1 cellular context compared by ENCODE assay signal in genomic region chr9:129202613-129203555, GRCh38.
TF ChIP-seq lines count a peak whose summit lies in the region.

No MANE protein-coding gene starts in this region.

TF ChIP-seq in K562, 482 proteins besides CTCF, POLR2A, EP300 and RAD21 (continued from another document and continues in another):
- TF ChIP-seq, protein P1, sequence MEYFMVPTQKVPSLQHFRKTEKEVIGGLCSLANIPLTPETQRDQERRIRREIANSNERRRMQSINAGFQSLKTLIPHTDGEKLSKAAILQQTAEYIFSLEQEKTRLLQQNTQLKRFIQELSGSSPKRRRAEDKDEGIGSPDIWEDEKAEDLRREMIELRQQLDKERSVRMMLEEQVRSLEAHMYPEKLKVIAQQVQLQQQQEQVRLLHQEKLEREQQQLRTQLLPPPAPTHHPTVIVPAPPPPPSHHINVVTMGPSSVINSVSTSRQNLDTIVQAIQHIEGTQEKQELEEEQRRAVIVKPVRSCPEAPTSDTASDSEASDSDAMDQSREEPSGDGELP (CRISPR knock-in tag; IDR thresholded peaks at IDR 0.05; ENCODE audit: borderline replicate concordance) = peak; percentile 69
- TF ChIP-seq GABPB2 (CRISPR knock-in tag; conservative IDR thresholded peaks at IDR 0.05) (no peak), HIVEP1 (CRISPR knock-in tag; IDR thresholded peaks at IDR 0.05) (no peak), ZNF280B (CRISPR knock-in tag; IDR thresholded peaks at IDR 0.05) (no peak), ZNF282 (CRISPR knock-in tag; IDR thresholded peaks at IDR 0.05) (no peak), KLF16 (IDR thresholded peaks at IDR 0.05) (no peak), KAT8 (IDR thresholded peaks at IDR 0.05; ENCODE audit: low read depth) (no peak), ETV5 (CRISPR knock-in tag; IDR thresholded peaks at IDR 0.05; ENCODE audit: low read depth) (no peak), ZFP30 (CRISPR knock-in tag; IDR thresholded peaks at IDR 0.05; ENCODE audit: borderline replicate concordance) (no peak), ZNF324 (CRISPR knock-in tag; IDR thresholded peaks at IDR 0.05) (no peak), BCOR (IDR thresholded peaks at IDR 0.05) (peak; percentile 76), MTA1 (IDR thresholded peaks at IDR 0.05; ENCODE audit: borderline replicate concordance) (no peak), BRCA1 (IDR thresholded peaks at IDR 0.05) (no peak), BRCA1 (CRISPR knock-in tag; IDR thresholded peaks at IDR 0.05) (no peak), NR2C2 (CRISPR knock-in tag; IDR thresholded peaks at IDR 0.05) (no peak), NR2C2 (tag; IDR thresholded peaks at IDR 0.05) (peak; percentile 74), XRCC4 (IDR thresholded peaks at IDR 0.05; ENCODE audit: extremely low read depth, insufficient read depth, insufficient read length) (no peak), CC2D1A (IDR thresholded peaks at IDR 0.05) (no peak), GABPB1 (CRISPR knock-in tag; IDR thresholded peaks at IDR 0.05) (peak; percentile 79), IFI16 (CRISPR knock-in tag; IDR thresholded peaks at IDR 0.05) (no peak), ZBTB49 (CRISPR knock-in tag; IDR thresholded peaks at IDR 0.05; ENCODE audit: borderline replicate concordance) (no peak), BACH1 (tag; IDR thresholded peaks at IDR 0.05) (no peak), PHF20 (IDR thresholded peaks at IDR 0.05; ENCODE audit: partially characterized antibody) (no peak), ADNP (tag; IDR thresholded peaks at IDR 0.05) (no peak), RFX5 (IDR thresholded peaks at IDR 0.05; ENCODE audit: low read depth, low read length) (no peak), TCFL5 (CRISPR knock-in tag; conservative IDR thresholded peaks at IDR 0.05) (no peak), HMG20A (CRISPR knock-in tag; conservative IDR thresholded peaks at IDR 0.05) (no peak), ZNF408 (CRISPR knock-in tag; IDR thresholded peaks at IDR 0.05; ENCODE audit: low read depth) (no peak), CREBBP (IDR thresholded peaks at IDR 0.05; ENCODE audit: low read depth, low read length) (no peak), ZBTB7A (IDR thresholded peaks at IDR 0.05; ENCODE audit: borderline replicate concordance, control insufficient read depth, low read depth, low read length) (peak; percentile 61; the same call in 1 of the 2 replicates), SMARCB1 (IDR thresholded peaks at IDR 0.05; ENCODE audit: insufficient read length, low read depth) (no peak), THAP7 (CRISPR knock-in tag; IDR thresholded peaks at IDR 0.05) (no peak), MAFF (IDR thresholded peaks at IDR 0.05; ENCODE audit: low read length) (no peak), CEBPG (CRISPR knock-in tag; IDR thresholded peaks at IDR 0.05) (peak; percentile 12; the same call in 1 of the 2 replicates), CEBPG (tag; conservative IDR thresholded peaks at IDR 0.05 in 1 of 2, IDR thresholded peaks at IDR 0.05 in 1 of 2) (no peak), RCOR1 (IDR thresholded peaks at IDR 0.05; ENCODE audit: borderline replicate concordance in 1 of 2, low read depth in 2 of 2, low read length in 2 of 2) (peak in 1 of 2 experiments; percentile 9; a peak in 1 of 4 replicates), BDP1 (IDR thresholded peaks at IDR 0.05; ENCODE audit: insufficient read depth, insufficient read length) (no peak), DMBX1 (CRISPR knock-in tag; IDR thresholded peaks at IDR 0.05; ENCODE audit: borderline replicate concordance) (peak; percentile 76; the same call in 1 of the 2 replicates), CHCHD3 (CRISPR knock-in tag; IDR thresholded peaks at IDR 0.05) (no peak), SMAD4 (CRISPR knock-in tag; conservative IDR thresholded peaks at IDR 0.05) (peak; percentile 56), MYBL2 (IDR thresholded peaks at IDR 0.05; ENCODE audit: low read depth) (no peak), MYBL2 (CRISPR knock-in tag; IDR thresholded peaks at IDR 0.05; ENCODE audit: borderline replicate concordance) (no peak), ZC3H8 (IDR thresholded peaks at IDR 0.05) (no peak), HNRNPL (IDR thresholded peaks at IDR 0.05; ENCODE audit: low read depth, low read length) (no peak), IRF9 (tag; IDR thresholded peaks at IDR 0.05) (no peak), HDAC6 (IDR thresholded peaks at IDR 0.05; ENCODE audit: low read depth, low read length) (0 out of 2 replicates have a peak, but pooled peaks have one; percentile 79), EWSR1 (IDR thresholded peaks at IDR 0.05; ENCODE audit: borderline replicate concordance, low read depth, partially characterized antibody) (no peak), OTX1 (CRISPR knock-in tag; IDR thresholded peaks at IDR 0.05) (no peak), ZFP1 (CRISPR knock-in tag; IDR thresholded peaks at IDR 0.05) (no peak), ZBED1 (IDR thresholded peaks at IDR 0.05) (no peak), ZNF239 (CRISPR knock-in tag; IDR thresholded peaks at IDR 0.05) (no peak), ZNF589 (CRISPR knock-in tag; IDR thresholded peaks at IDR 0.05; ENCODE audit: low read depth) (peak; percentile 65; the same call in 1 of the 2 replicates), ZNF695 (CRISPR knock-in tag; IDR thresholded peaks at IDR 0.05) (no peak), POLR3G (IDR thresholded peaks at IDR 0.05; ENCODE audit: extremely low read depth, insufficient read length, insufficient replicate concordance) (no peak), PYGO2 (tag; IDR thresholded peaks at IDR 0.05) (no peak), ESRRA (IDR thresholded peaks at IDR 0.05; ENCODE audit: borderline replicate concordance, low read depth) (peak; percentile 39; the same call in 1 of the 2 replicates), ZNF699 (CRISPR knock-in tag; IDR thresholded peaks at IDR 0.05; ENCODE audit: insufficient replicate concordance) (no peak), TCF7L2 (IDR thresholded peaks at IDR 0.05; ENCODE audit: low read depth, low read length) (no peak), NUFIP1 (IDR thresholded peaks at IDR 0.05; ENCODE audit: partially characterized antibody) (no peak), PATZ1 (CRISPR knock-in tag; IDR thresholded peaks at IDR 0.05; ENCODE audit: borderline replicate concordance) (no peak), CBFB (CRISPR knock-in tag; IDR thresholded peaks at IDR 0.05) (no peak), ZBTB26 (CRISPR knock-in tag; IDR thresholded peaks at IDR 0.05) (no peak), SMAD1 (IDR thresholded peaks at IDR 0.05; ENCODE audit: low read depth, low read length, partially characterized antibody) (no peak), GATAD2B (IDR thresholded peaks at IDR 0.05; ENCODE audit: borderline replicate concordance) (no peak)
- TF ChIP-seq, protein P2, sequence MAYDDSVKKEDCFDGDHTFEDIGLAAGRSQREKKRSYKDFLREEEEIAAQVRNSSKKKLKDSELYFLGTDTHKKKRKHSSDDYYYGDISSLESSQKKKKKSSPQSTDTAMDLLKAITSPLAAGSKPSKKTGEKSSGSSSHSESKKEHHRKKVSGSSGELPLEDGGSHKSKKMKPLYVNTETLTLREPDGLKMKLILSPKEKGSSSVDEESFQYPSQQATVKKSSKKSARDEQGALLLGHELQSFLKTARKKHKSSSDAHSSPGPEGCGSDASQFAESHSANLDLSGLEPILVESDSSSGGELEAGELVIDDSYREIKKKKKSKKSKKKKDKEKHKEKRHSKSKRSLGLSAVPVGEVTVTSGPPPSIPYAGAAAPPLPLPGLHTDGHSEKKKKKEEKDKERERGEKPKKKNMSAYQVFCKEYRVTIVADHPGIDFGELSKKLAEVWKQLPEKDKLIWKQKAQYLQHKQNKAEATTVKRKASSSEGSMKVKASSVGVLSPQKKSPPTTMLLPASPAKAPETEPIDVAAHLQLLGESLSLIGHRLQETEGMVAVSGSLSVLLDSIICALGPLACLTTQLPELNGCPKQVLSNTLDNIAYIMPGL (CRISPR knock-in tag; IDR thresholded peaks at IDR 0.05) = no peak
- TF ChIP-seq, protein P3, sequence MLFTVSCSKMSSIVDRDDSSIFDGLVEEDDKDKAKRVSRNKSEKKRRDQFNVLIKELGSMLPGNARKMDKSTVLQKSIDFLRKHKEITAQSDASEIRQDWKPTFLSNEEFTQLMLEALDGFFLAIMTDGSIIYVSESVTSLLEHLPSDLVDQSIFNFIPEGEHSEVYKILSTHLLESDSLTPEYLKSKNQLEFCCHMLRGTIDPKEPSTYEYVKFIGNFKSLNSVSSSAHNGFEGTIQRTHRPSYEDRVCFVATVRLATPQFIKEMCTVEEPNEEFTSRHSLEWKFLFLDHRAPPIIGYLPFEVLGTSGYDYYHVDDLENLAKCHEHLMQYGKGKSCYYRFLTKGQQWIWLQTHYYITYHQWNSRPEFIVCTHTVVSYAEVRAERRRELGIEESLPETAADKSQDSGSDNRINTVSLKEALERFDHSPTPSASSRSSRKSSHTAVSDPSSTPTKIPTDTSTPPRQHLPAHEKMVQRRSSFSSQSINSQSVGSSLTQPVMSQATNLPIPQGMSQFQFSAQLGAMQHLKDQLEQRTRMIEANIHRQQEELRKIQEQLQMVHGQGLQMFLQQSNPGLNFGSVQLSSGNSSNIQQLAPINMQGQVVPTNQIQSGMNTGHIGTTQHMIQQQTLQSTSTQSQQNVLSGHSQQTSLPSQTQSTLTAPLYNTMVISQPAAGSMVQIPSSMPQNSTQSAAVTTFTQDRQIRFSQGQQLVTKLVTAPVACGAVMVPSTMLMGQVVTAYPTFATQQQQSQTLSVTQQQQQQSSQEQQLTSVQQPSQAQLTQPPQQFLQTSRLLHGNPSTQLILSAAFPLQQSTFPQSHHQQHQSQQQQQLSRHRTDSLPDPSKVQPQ (CRISPR knock-in tag; IDR thresholded peaks at IDR 0.05; ENCODE audit: borderline replicate concordance) = no peak
- TF ChIP-seq, protein P4, sequence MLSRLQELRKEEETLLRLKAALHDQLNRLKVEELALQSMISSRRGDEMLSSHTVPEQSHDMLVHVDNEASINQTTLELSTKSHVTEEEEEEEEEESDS (CRISPR knock-in tag; IDR thresholded peaks at IDR 0.05) = no peak
